Comparison of ENCODE assay signal across 26 cellular contexts in the genomic region with DNA sequence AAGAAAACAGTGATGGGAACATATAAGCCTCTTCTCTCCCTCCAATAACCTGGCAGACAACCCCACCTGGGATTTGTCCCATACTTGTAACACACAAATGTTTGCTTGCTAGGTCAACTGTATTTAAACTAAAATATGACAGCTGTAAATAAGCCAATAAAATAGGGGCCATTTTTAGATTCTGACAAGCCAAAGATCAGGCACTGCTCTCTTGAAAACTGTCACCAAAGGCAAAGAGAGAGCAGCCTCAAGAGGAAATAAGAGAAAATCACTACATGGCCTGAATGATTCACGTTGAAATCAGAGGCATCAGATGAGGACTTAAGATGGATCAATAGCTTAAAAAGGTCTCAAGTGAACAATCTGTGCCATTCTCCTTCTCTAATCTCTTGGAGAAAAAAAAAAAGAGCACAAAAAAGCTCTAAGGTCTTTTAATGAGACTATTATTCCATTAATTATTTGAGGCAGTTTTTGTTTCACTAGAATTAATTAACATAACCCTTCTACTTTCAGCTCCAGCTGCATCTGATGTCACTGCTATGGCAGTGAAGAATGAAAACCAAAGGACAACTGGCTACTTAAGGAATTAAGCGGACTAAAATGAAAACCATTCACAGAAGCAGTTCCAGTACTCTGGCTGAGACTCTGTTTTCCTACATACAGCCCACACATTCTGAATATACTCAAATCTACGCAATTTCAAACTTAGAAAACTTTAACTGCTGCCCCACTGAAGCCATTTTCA. TPM values are rescaled to one million over a fixed set of nuclear protein-coding genes. Genes with fewer than 3 reads are reported as not detected.
DNase-seq lines count a peak whose midpoint lies in the region; ATAC-seq and TF ChIP-seq lines count a peak whose summit lies in the region.
"Had no signal": no experiment of that assay in that cellular context is flagged by ENCODE, and none has a peak within 500 bp of the region (broad histone marks: within the 10 kb centered on the region; RNA-seq: fewer than 3 reads in every experiment).

No MANE protein-coding gene starts in this region.

- H3K4me1 Mint-ChIP-seq in brain (peaks cover 50% of the 10 kb centered on the region), memory B cell (peaks cover 34% of the 10 kb centered on the region)
- H3K4me1 Mint-ChIP-seq in stimulated activated memory B cell treated with anti-CD40 and anti-IgM and Interleukin-4, amounts not matched to agents 10 μg/mL and 1 μg/mL and 100 μg/mL, for 72 hours = peaks cover 53% of the 10 kb centered on the region
- H3K4me1 Mint-ChIP-seq in activated CD4-positive, alpha-beta memory T cell treated with anti-CD3 and anti-CD28 coated beads for 36 hours (ENCODE audit: low read depth) = peaks cover 37% of the 10 kb centered on the region

- peaks cover 5% of the 10 kb centered on the region for H3K36me3 Mint-ChIP-seq in brain
- peaks cover 1% of the 10 kb centered on the region for H3K36me3 Mint-ChIP-seq in memory B cell
- H3K36me3 Mint-ChIP-seq in stimulated activated memory B cell treated with anti-CD40 and anti-IgM and Interleukin-4, amounts not matched to agents 10 μg/mL and 1 μg/mL and 100 μg/mL, for 72 hours = no peaks in the 10 kb centered on the region
- no peaks in the 10 kb centered on the region for H3K36me3 Mint-ChIP-seq in activated CD4-positive, alpha-beta memory T cell treated with anti-CD3 and anti-CD28 coated beads for 36 hours
- H3K36me3 Mint-ChIP-seq: naive thymus-derived CD8-positive, alpha-beta T cell; type B pancreatic cell had no signal

- H3K4me3 ChIP-seq in LNCaP clone FGC (ENCODE audit: low read depth, low read length) = no peak overlapping the region
- H3K4me3 ChIP-seq: heart right ventricle, K562, SK-N-MC, spleen had no signal

- POLR2A ChIA-PET in activated CD4-positive, alpha-beta memory T cell treated with anti-CD3 and anti-CD28 coated beads for 36 hours (lab: Charles Lee) = interaction anchor here (0.6 kb wide), 1 partner anchor 169 kb away, joined by 3 read pairs; no protein-coding TSS in a partner anchor

- no peak for TF ChIP-seq CTCF in LNCaP clone FGC (IDR thresholded peaks at IDR 0.05; ENCODE audit: control insufficient read depth, extremely low read depth, insufficient read depth)
- TF ChIP-seq CTCF in brain (conservative IDR thresholded peaks at IDR 0.05) = no peak

- H3K4me3 Mint-ChIP-seq in brain (peak overlapping the region in 2 of 5 experiments; percentile 49 to 52), memory B cell (no peak overlapping the region)
- H3K4me3 Mint-ChIP-seq in stimulated activated memory B cell treated with anti-CD40 and anti-IgM and Interleukin-4, amounts not matched to agents 10 μg/mL and 1 μg/mL and 100 μg/mL, for 72 hours = no peak overlapping the region
- no peak overlapping the region for H3K4me3 Mint-ChIP-seq in activated CD4-positive, alpha-beta memory T cell treated with anti-CD3 and anti-CD28 coated beads for 36 hours
- H3K4me3 Mint-ChIP-seq: activated CD8-positive, alpha-beta T cell treated with anti-CD3 and anti-CD28 coated beads for 36 hours; central memory CD8-positive, alpha-beta T cell; naive thymus-derived CD8-positive, alpha-beta T cell; T-helper 1 cell treated with Interleukin-12 subunit alpha and Interleukin-12 subunit beta and Interleukin-4 antibody, amounts not matched to agents 30 μg/mL and 1 μg/mL, for 36 hours; type B pancreatic cell had no signal

- DNase-seq in LNCaP clone FGC (ENCODE audit: low read depth) (peak; percentile 45), memory B cell (ENCODE audit: low spot score in 2 of 2) (no peak), OCI-M2 (lab: John Stamatoyannopoulos, UW; ENCODE audit: unreplicated experiment) (no peak)
- DNase-seq in activated CD4-positive, alpha-beta memory T cell treated with anti-CD3 and anti-CD28 coated beads for 36 hours = no peak
- DNase-seq: activated CD4-positive, CD25-positive, alpha-beta regulatory T cell treated with anti-CD3 and anti-CD28 coated beads, Interleukin-2, amount 50 U/mL, for 72 hours; activated CD8-positive, alpha-beta T cell treated with anti-CD3 and anti-CD28 coated beads for 36 hours; activated effector memory CD4-positive, alpha-beta T cell treated with Interleukin-2 at 50 U/mL for 16 hours; C1 segment of cervical spinal cord; Calu3; DND-41; heart right ventricle; mesendoderm; naive thymus-derived CD8-positive, alpha-beta T cell; NCI-H1417 treated with DMSO at 0.1 percent for 48 hours; NCI-H2081; NCI-H345; spleen had no signal

- CTCF ChIA-PET in activated CD4-positive, alpha-beta memory T cell treated with anti-CD3 and anti-CD28 coated beads for 36 hours (lab: Charles Lee) = no interaction called here

- H3K9me3 Mint-ChIP-seq in brain (no peaks in the 10 kb centered on the region), memory B cell (no peaks in the 10 kb centered on the region)
- no peaks in the 10 kb centered on the region for H3K9me3 Mint-ChIP-seq in stimulated activated memory B cell treated with anti-CD40 and anti-IgM and Interleukin-4, amounts not matched to agents 10 μg/mL and 1 μg/mL and 100 μg/mL, for 72 hours
- H3K9me3 Mint-ChIP-seq in activated CD4-positive, alpha-beta memory T cell treated with anti-CD3 and anti-CD28 coated beads for 36 hours = no peaks in the 10 kb centered on the region
- H3K9me3 Mint-ChIP-seq: activated CD8-positive, alpha-beta T cell treated with anti-CD3 and anti-CD28 coated beads for 36 hours; central memory CD8-positive, alpha-beta T cell; naive thymus-derived CD8-positive, alpha-beta T cell; T-helper 1 cell treated with Interleukin-12 subunit alpha and Interleukin-12 subunit beta and Interleukin-4 antibody, amounts not matched to agents 30 μg/mL and 1 μg/mL, for 36 hours; type B pancreatic cell had no signal

- intact Hi-C loops in activated CD4-positive, alpha-beta memory T cell treated with anti-CD3 and anti-CD28 coated beads for 36 hours (cut with micrococcal nuclease) = no loop called here

- H3K27me3 Mint-ChIP-seq in brain = no peaks in the 10 kb centered on the region
- no peaks in the 10 kb centered on the region for H3K27me3 Mint-ChIP-seq in memory B cell
- H3K27me3 Mint-ChIP-seq in stimulated activated memory B cell treated with anti-CD40 and anti-IgM and Interleukin-4, amounts not matched to agents 10 μg/mL and 1 μg/mL and 100 μg/mL, for 72 hours = no peaks in the 10 kb centered on the region
- no peaks in the 10 kb centered on the region for H3K27me3 Mint-ChIP-seq in activated CD4-positive, alpha-beta memory T cell treated with anti-CD3 and anti-CD28 coated beads for 36 hours
- H3K27me3 Mint-ChIP-seq: activated CD8-positive, alpha-beta T cell treated with anti-CD3 and anti-CD28 coated beads for 36 hours; central memory CD8-positive, alpha-beta T cell; naive thymus-derived CD8-positive, alpha-beta T cell; type B pancreatic cell had no signal

- H3K27ac Mint-ChIP-seq in brain (peak overlapping the region in 4 of 5 experiments; percentile 28 to 91 (median 44)), memory B cell (peak overlapping the region; percentile 73)
- H3K27ac Mint-ChIP-seq in stimulated activated memory B cell treated with anti-CD40 and anti-IgM and Interleukin-4, amounts not matched to agents 10 μg/mL and 1 μg/mL and 100 μg/mL, for 72 hours = peak overlapping the region; percentile 48
- no peak overlapping the region for H3K27ac Mint-ChIP-seq in activated CD4-positive, alpha-beta memory T cell treated with anti-CD3 and anti-CD28 coated beads for 36 hours
- H3K27ac Mint-ChIP-seq: activated CD8-positive, alpha-beta T cell treated with anti-CD3 and anti-CD28 coated beads for 36 hours; T-helper 1 cell treated with Interleukin-12 subunit alpha and Interleukin-12 subunit beta and Interleukin-4 antibody, amounts not matched to agents 30 μg/mL and 1 μg/mL, for 36 hours; type B pancreatic cell had no signal

- no peak for ATAC-seq in memory B cell (ENCODE audit: low read depth)
- ATAC-seq in stimulated activated memory B cell treated with anti-CD40 and anti-IgM and Interleukin-4, amounts not matched to agents 10 μg/mL and 1 μg/mL and 100 μg/mL, for 72 hours = no peak
- no peak for ATAC-seq in GM21360 (IDR thresholded peaks at IDR 0.05; ENCODE audit: unreplicated experiment)
- ATAC-seq: activated CD8-positive, alpha-beta T cell treated with anti-CD3 and anti-CD28 coated beads for 36 hours; HCT116; heart right ventricle; K562; naive thymus-derived CD8-positive, alpha-beta T cell had no signal

RNA-seq across cellular contexts. Expression of a gene that starts 19.0 kb away (rescaled TPM):
- polyA plus RNA-seq in brain (ENCODE audit: insufficient read depth, low read depth, low replicate concordance) = 6.3 TPM
- total RNA-seq in activated CD4-positive, alpha-beta memory T cell treated with anti-CD3 and anti-CD28 coated beads for 36 hours = 10 to 100 TPM; 32.4 to 37.8 TPM

RNA-seq across cellular contexts. Expression of a gene that starts 59.2 kb away (rescaled TPM):
- 133 TPM for polyA plus RNA-seq in brain (ENCODE audit: insufficient read depth, low read depth, low replicate concordance)
- 100 to 1,000 TPM; 172 to 183 TPM for total RNA-seq in activated CD4-positive, alpha-beta memory T cell treated with anti-CD3 and anti-CD28 coated beads for 36 hours
